ENCODE assay signal across 8 cellular contexts in the genomic region with DNA sequence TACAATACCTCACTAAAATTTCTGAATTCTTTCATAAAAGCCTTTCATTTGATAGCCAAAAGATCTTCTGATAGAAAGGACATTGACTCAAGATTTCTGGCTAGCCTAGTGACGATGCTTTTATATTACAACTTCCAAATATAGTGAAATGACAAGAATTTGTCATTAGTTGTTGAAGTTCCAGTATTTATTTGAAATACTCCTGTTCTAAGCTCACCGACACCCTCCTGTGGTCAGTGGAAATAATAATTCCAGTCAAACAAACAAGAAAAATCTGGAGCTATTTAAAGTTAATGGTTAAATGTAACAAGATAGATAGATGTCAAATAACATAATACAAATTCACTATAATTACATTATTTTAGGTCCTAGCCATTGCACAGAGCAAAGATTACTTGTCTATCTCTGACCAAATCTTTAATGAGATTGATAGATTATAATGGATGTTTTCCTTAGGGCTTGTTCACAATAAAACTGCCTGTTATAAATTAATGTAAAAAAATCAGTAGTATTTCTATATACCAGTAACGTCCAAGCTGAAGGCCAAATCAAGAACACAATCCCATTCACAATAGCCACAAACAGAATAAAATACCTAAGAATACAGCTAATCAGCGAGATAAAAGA.
DNase-seq lines count a peak whose midpoint lies in the region; ATAC-seq and TF ChIP-seq lines count a peak whose summit lies in the region.

No MANE protein-coding gene starts in this region.

- H3K36me3 ChIP-seq in GM23338 (ENCODE audit: insufficient read depth): no peaks in the 10 kb centered on the region
- H3K36me3 ChIP-seq in SJSA1: no peaks in the 10 kb centered on the region

- H3K9me3 ChIP-seq in SJSA1 (replicated peaks): no peaks in the 10 kb centered on the region

- H3K36me3 Mint-ChIP-seq in GM23338 (ENCODE audit: low read depth): peaks cover 12% of the 10 kb centered on the region
- no peaks in the 10 kb centered on the region for H3K36me3 Mint-ChIP-seq in activated T-helper 17 cell treated with anti-CD3 and anti-CD28 coated beads, Interleukin-2, amount 50 U/mL, for 72 hours (ENCODE audit: low read depth)

- peaks cover 5% of the 10 kb centered on the region; the same call in 2 of the 3 replicates for H3K9me3 Mint-ChIP-seq in GM23338
- no peaks in the 10 kb centered on the region for H3K9me3 Mint-ChIP-seq in activated T-helper 17 cell treated with anti-CD3 and anti-CD28 coated beads, Interleukin-2, amount 50 U/mL, for 72 hours

- peak; percentile 62 to 74 for TF ChIP-seq CTCF in GM23338 (conservative IDR thresholded peaks at IDR 0.05; ENCODE audit: low read depth in 2 of 2)

- ATAC-seq in GM23338: no peak
- no peak for ATAC-seq in GM18858 (IDR thresholded peaks at IDR 0.05; ENCODE audit: unreplicated experiment)
- ATAC-seq in activated T-helper 17 cell treated with anti-CD3 and anti-CD28 coated beads, Interleukin-2, amount 50 U/mL, for 72 hours (replicated peaks): no peak

- H3K27me3 ChIP-seq in GM23338 (ENCODE audit: insufficient read depth): no peaks in the 10 kb centered on the region
- H3K27me3 ChIP-seq in SJSA1 (replicated peaks): no peaks in the 10 kb centered on the region

- no peak overlapping the region for H2AFZ ChIP-seq in GM23338

- DNase-seq in COLO668 (lab: John Stamatoyannopoulos, UW; ENCODE audit: unreplicated experiment) (peak; percentile 46), GM23338 (ENCODE audit: low spot score) (peak; percentile 52), SJSA1 (ENCODE audit: low read depth in 1 of 2, low spot score in 2 of 2) (peak in 1 of 2 experiments; percentile 37), myocyte (ENCODE audit: low read depth) (peak; percentile 61), iPS-NIHi11 (ENCODE audit: low spot score) (no peak)
- DNase-seq in effector CD4-positive, alpha-beta T cell: peak; percentile 33

- no peaks in the 10 kb centered on the region for H3K79me2 ChIP-seq in GM23338 (replicated peaks; ENCODE audit: insufficient read depth)

- H3K4me2 ChIP-seq in GM23338: no peak overlapping the region

- H4K20me1 ChIP-seq in GM23338 (replicated peaks; ENCODE audit: insufficient read depth): no peaks in the 10 kb centered on the region

- no peaks in the 10 kb centered on the region for H3F3A ChIP-seq in GM23338 (replicated peaks; ENCODE audit: low read depth)

- H3K4me3 ChIP-seq in GM23338: no peak overlapping the region
- no peak overlapping the region for H3K4me3 ChIP-seq in SJSA1

- H3K27ac Mint-ChIP-seq in GM23338: no peak overlapping the region
- H3K27ac Mint-ChIP-seq in activated T-helper 17 cell treated with anti-CD3 and anti-CD28 coated beads, Interleukin-2, amount 50 U/mL, for 72 hours: no peak overlapping the region

- H3K4me1 Mint-ChIP-seq in GM23338: peaks cover 8% of the 10 kb centered on the region; the same call in 2 of the 3 replicates
- H3K4me1 Mint-ChIP-seq in activated T-helper 17 cell treated with anti-CD3 and anti-CD28 coated beads, Interleukin-2, amount 50 U/mL, for 72 hours: no peaks in the 10 kb centered on the region

- H3K4me3 Mint-ChIP-seq in GM23338: no peak overlapping the region
- no peak overlapping the region for H3K4me3 Mint-ChIP-seq in activated T-helper 17 cell treated with anti-CD3 and anti-CD28 coated beads, Interleukin-2, amount 50 U/mL, for 72 hours

- no peak overlapping the region for H3K27ac ChIP-seq in GM23338 (ENCODE audit: low read depth)
- peak overlapping the region; percentile 88 for H3K27ac ChIP-seq in SJSA1

- peaks cover under 1% of the 10 kb centered on the region for H3K27me3 Mint-ChIP-seq in GM23338 (ENCODE audit: insufficient read depth, low read depth, poor library complexity)
- no peaks in the 10 kb centered on the region for H3K27me3 Mint-ChIP-seq in activated T-helper 17 cell treated with anti-CD3 and anti-CD28 coated beads, Interleukin-2, amount 50 U/mL, for 72 hours

- peaks cover 10% of the 10 kb centered on the region for H3K4me1 ChIP-seq in GM23338 (ENCODE audit: insufficient read depth)
- peaks cover 41% of the 10 kb centered on the region for H3K4me1 ChIP-seq in SJSA1 (replicated peaks)

- no peaks in the 10 kb centered on the region for H3K9me2 ChIP-seq in GM23338 (ENCODE audit: insufficient read depth)

TF ChIP-seq in GM23338, 12 proteins besides CTCF, POLR2A, EP300 and RAD21 (continues in another document):
- TF ChIP-seq ZNF114 (CRISPR knock-in tag; IDR thresholded peaks at IDR 0.05) (no peak), POLR2AphosphoS5 (IDR thresholded peaks at IDR 0.05; ENCODE audit: low read depth) (no peak), STAT1 (IDR thresholded peaks at IDR 0.05; ENCODE audit: unreplicated experiment) (no peak)
- TF ChIP-seq, protein P1, sequence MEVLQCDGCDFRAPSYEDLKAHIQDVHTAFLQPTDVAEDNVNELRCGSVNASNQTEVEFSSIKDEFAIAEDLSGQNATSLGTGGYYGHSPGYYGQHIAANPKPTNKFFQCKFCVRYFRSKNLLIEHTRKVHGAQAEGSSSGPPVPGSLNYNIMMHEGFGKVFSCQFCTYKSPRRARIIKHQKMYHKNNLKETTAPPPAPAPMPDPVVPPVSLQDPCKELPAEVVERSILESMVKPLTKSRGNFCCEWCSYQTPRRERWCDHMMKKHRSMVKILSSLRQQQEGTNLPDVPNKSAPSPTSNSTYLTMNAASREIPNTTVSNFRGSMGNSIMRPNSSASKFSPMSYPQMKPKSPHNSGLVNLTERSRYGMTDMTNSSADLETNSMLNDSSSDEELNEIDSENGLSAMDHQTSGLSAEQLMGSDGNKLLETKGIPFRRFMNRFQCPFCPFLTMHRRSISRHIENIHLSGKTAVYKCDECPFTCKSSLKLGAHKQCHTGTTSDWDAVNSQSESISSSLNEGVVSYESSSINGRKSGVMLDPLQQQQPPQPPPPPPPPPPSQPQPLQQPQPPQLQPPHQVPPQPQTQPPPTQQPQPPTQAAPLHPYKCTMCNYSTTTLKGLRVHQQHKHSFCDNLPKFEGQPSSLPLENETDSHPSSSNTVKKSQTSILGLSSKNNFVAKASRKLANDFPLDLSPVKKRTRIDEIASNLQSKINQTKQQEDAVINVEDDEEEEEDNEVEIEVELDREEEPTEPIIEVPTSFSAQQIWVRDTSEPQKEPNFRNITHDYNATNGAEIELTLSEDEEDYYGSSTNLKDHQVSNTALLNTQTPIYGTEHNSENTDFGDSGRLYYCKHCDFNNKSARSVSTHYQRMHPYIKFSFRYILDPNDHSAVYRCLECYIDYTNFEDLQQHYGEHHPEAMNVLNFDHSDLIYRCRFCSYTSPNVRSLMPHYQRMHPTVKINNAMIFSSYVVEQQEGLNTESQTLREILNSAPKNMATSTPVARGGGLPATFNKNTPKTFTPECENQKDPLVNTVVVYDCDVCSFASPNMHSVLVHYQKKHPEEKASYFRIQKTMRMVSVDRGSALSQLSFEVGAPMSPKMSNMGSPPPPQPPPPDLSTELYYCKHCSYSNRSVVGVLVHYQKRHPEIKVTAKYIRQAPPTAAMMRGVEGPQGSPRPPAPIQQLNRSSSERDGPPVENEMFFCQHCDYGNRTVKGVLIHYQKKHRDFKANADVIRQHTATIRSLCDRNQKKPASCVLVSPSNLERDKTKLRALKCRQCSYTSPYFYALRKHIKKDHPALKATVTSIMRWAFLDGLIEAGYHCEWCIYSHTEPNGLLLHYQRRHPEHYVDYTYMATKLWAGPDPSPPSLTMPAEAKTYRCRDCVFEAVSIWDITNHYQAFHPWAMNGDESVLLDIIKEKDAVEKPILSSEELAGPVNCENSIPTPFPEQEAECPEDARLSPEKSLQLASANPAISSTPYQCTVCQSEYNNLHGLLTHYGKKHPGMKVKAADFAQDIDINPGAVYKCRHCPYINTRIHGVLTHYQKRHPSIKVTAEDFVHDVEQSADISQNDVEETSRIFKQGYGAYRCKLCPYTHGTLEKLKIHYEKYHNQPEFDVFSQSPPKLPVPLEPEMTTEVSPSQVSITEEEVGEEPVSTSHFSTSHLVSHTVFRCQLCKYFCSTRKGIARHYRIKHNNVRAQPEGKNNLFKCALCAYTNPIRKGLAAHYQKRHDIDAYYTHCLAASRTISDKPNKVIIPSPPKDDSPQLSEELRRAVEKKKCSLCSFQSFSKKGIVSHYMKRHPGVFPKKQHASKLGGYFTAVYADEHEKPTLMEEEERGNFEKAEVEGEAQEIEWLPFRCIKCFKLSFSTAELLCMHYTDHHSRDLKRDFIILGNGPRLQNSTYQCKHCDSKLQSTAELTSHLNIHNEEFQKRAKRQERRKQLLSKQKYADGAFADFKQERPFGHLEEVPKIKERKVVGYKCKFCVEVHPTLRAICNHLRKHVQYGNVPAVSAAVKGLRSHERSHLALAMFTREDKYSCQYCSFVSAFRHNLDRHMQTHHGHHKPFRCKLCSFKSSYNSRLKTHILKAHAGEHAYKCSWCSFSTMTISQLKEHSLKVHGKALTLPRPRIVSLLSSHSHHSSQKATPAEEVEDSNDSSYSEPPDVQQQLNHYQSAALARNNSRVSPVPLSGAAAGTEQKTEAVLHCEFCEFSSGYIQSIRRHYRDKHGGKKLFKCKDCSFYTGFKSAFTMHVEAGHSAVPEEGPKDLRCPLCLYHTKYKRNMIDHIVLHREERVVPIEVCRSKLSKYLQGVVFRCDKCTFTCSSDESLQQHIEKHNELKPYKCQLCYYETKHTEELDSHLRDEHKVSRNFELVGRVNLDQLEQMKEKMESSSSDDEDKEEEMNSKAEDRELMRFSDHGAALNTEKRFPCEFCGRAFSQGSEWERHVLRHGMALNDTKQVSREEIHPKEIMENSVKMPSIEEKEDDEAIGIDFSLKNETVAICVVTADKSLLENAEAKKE (CRISPR knock-in tag; IDR thresholded peaks at IDR 0.05): no peak
